In the genomic region with DNA sequence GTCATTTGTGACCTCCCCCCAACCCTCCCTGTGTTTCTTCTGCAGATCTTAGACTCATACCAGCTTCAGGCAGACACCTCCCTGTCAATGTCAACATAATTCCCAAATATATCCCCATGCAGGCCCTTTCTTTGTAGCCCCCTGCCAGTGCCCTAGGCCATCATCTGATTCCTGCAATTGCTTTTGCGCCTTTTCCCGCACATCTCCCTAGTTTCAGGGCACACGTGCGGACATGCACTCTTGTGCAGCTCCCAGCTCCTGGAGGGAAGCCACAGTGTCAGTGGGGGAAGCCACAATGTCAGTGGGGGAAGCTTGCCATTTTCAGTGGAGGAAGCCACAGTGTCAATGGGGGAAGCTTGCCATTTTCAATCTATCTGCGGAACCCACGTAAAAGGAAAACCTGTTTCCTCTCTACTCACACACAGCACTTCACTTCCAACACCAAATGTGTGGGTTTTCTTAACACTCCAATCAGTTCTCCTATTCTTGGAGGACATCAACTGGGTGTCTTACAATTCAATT, we compare ENCODE assay signal across 22 cellular contexts.
DNase-seq lines count a peak whose midpoint lies in the region; ATAC-seq, FAIRE-seq and TF ChIP-seq lines count a peak whose summit lies in the region.
"Had no signal": no experiment of that assay in that cellular context is flagged by ENCODE, and none has a peak within 500 bp of the region (broad histone marks: within the 10 kb centered on the region; RNA-seq: fewer than 3 reads in every experiment).

No MANE protein-coding gene starts in this region.

- peak; percentile 55 for FAIRE-seq in bronchial epithelial cell (lab: Jason Lieb, UNC)
- FAIRE-seq: HTR-8/SVneo had no signal

- H3K79me1 ChIP-seq in neuronal stem cell (ENCODE audit: low read depth, low read length) = no peaks in the 10 kb centered on the region

- H3K27me3 ChIP-seq in bronchial epithelial cell (ENCODE audit: control insufficient read depth, insufficient read depth, low read length) = no peaks in the 10 kb centered on the region
- no peaks in the 10 kb centered on the region for H3K27me3 ChIP-seq in neuronal stem cell (ENCODE audit: control insufficient read depth in 3 of 3, insufficient read depth in 3 of 3, low read depth in 1 of 3, low read length in 3 of 3)

- H4K91ac ChIP-seq in neuronal stem cell (ENCODE audit: low read depth, low read length, poor library complexity) = no peak overlapping the region

- H4K8ac ChIP-seq in neuronal stem cell (ENCODE audit: low read depth, low read length) = no peak overlapping the region

- DNase-seq in DMS53 (lab: John Stamatoyannopoulos, UW) (peak; percentile 51), DMS53 treated with DMSO at 0.1 percent for 48 hours (lab: John Stamatoyannopoulos, UW; ENCODE audit: unreplicated experiment) (no peak), bronchial epithelial cell (ENCODE audit: low read depth) (no peak), endothelial cell (ENCODE audit: low spot score) (no peak), neuronal stem cell (ENCODE audit: low spot score) (no peak), retina (no peak)
- DNase-seq in activated naive CD8-positive, alpha-beta T cell treated with anti-CD3 and anti-CD28 coated beads, Interleukin-2, amount 50 U/mL, for 24 hours = no peak
- DNase-seq: ACHN; CD8-positive, alpha-beta memory T cell; EL; KG1; NCI-H1105; NCI-H146; NCI-H524 treated with DMSO at 0.1 percent for 48 hours; PC-9; SHP77 treated with DMSO at 0.1 percent for 48 hours had no signal

- H3K36me3 ChIP-seq in bronchial epithelial cell (ENCODE audit: control insufficient read depth, insufficient read depth, low read length) (no peaks in the 10 kb centered on the region), neuronal stem cell (replicated peaks in 1 of 2; ENCODE audit: control insufficient read depth in 2 of 2, insufficient read depth in 2 of 2, low read length in 2 of 2) (peaks cover 0 to 1% of the 10 kb centered on the region in 2 donors)
- H3K36me3 ChIP-seq: HAP-1 had no signal

- peak overlapping the region; percentile 36 for H3K9ac ChIP-seq in neuronal stem cell (ENCODE audit: low read depth, low read length, poor library complexity)

- H3K9me3 Mint-ChIP-seq in endothelial cell (ENCODE audit: unreplicated experiment) = no peaks in the 10 kb centered on the region
- H3K9me3 Mint-ChIP-seq in activated naive CD8-positive, alpha-beta T cell treated with anti-CD3 and anti-CD28 coated beads, Interleukin-2, amount 50 U/mL, for 24 hours = peaks cover 4% of the 10 kb centered on the region
- H3K9me3 Mint-ChIP-seq: CD8-positive, alpha-beta memory T cell had no signal

- H2BK5ac ChIP-seq in neuronal stem cell (ENCODE audit: low read length) = no peak overlapping the region

- H3K4me3 ChIP-seq in bronchial epithelial cell (ENCODE audit: low read depth, low read length) (no peak overlapping the region), neuronal stem cell (ENCODE audit: low read length in 2 of 2) (no peak overlapping the region)
- H3K4me3 ChIP-seq: HAP-1, PC-9, SK-N-MC had no signal

- H3K18ac ChIP-seq in neuronal stem cell (ENCODE audit: low read length) = peak overlapping the region; percentile 16

- H3K4me1 Mint-ChIP-seq in endothelial cell (ENCODE audit: unreplicated experiment) = peaks cover 7% of the 10 kb centered on the region
- no peaks in the 10 kb centered on the region for H3K4me1 Mint-ChIP-seq in activated naive CD8-positive, alpha-beta T cell treated with anti-CD3 and anti-CD28 coated beads, Interleukin-2, amount 50 U/mL, for 24 hours
- H3K4me1 Mint-ChIP-seq: CD8-positive, alpha-beta memory T cell had no signal

- no peak overlapping the region for H2AFZ ChIP-seq in neuronal stem cell (ENCODE audit: low read length)
- H2AFZ ChIP-seq: PC-9 had no signal

- H3K4ac ChIP-seq in neuronal stem cell (ENCODE audit: low read length) = no peak overlapping the region

- H3K27ac ChIP-seq in neuronal stem cell (replicated peaks; ENCODE audit: low read length) = no peak overlapping the region
- H3K27ac ChIP-seq: 22Rv1, PC-9, RWPE1, SK-N-MC had no signal

- H2BK120ac ChIP-seq in neuronal stem cell (ENCODE audit: low read depth, low read length) = no peak overlapping the region

- peaks cover 2 to 11% of the 10 kb centered on the region in 2 donors for H3K9me3 ChIP-seq in neuronal stem cell (replicated peaks in 1 of 2; ENCODE audit: control insufficient read depth in 2 of 2, insufficient read depth in 1 of 2, low read depth in 1 of 2, low read length in 2 of 2)
- H3K9me3 ChIP-seq: HAP-1 had no signal

- H2BK15ac ChIP-seq in neuronal stem cell (ENCODE audit: low read length) = peak overlapping the region; percentile 28

- no peaks in the 10 kb centered on the region for H3K36me3 Mint-ChIP-seq in endothelial cell (ENCODE audit: low read depth, unreplicated experiment)
- no peaks in the 10 kb centered on the region for H3K36me3 Mint-ChIP-seq in activated naive CD8-positive, alpha-beta T cell treated with anti-CD3 and anti-CD28 coated beads, Interleukin-2, amount 50 U/mL, for 24 hours (ENCODE audit: low read depth)
- H3K36me3 Mint-ChIP-seq: CD8-positive, alpha-beta memory T cell had no signal

- no peak overlapping the region for H3K4me3 Mint-ChIP-seq in endothelial cell (ENCODE audit: unreplicated experiment)
- H3K4me3 Mint-ChIP-seq in activated naive CD8-positive, alpha-beta T cell treated with anti-CD3 and anti-CD28 coated beads, Interleukin-2, amount 50 U/mL, for 24 hours = no peak overlapping the region
- H3K4me3 Mint-ChIP-seq: CD8-positive, alpha-beta memory T cell had no signal

- H3K27ac Mint-ChIP-seq in endothelial cell (ENCODE audit: unreplicated experiment) = peak overlapping the region; percentile 36
- H3K27ac Mint-ChIP-seq in activated naive CD8-positive, alpha-beta T cell treated with anti-CD3 and anti-CD28 coated beads, Interleukin-2, amount 50 U/mL, for 24 hours = no peak overlapping the region
- H3K27ac Mint-ChIP-seq: CD8-positive, alpha-beta memory T cell had no signal

- peak overlapping the region; percentile 30 for H2BK12ac ChIP-seq in neuronal stem cell (ENCODE audit: low read length)

- no CpG with 5 or more reads among the region's 6 CpGs for whole genome bisulfite sequencing in neuronal stem cell (ENCODE audit: extremely low coverage in 2 of 2, insufficient read length in 2 of 2, insufficient replicate concordance in 1 of 2), 2 donors

- no peak overlapping the region for H3K14ac ChIP-seq in neuronal stem cell (ENCODE audit: low read length)

- H3K4me1 ChIP-seq in neuronal stem cell (ENCODE audit: control insufficient read depth in 2 of 2, insufficient read depth in 1 of 2, low read depth in 1 of 2, low read length in 2 of 2) = peaks cover 5 to 25% of the 10 kb centered on the region in 2 donors

- ATAC-seq in HG03045 (IDR thresholded peaks at IDR 0.05; ENCODE audit: unreplicated experiment) = no peak
- ATAC-seq in activated naive CD8-positive, alpha-beta T cell treated with anti-CD3 and anti-CD28 coated beads, Interleukin-2, amount 50 U/mL, for 24 hours = no peak

- no peak overlapping the region for H2AK5ac ChIP-seq in neuronal stem cell (ENCODE audit: low read depth, low read length)

- no peak overlapping the region for H3K23ac ChIP-seq in neuronal stem cell (ENCODE audit: low read depth, low read length, poor library complexity)

- no peak overlapping the region for H3K4me2 ChIP-seq in neuronal stem cell (ENCODE audit: insufficient read depth, low read length, poor library complexity, severe bottlenecking)

- no peaks in the 10 kb centered on the region for H3K27me3 Mint-ChIP-seq in endothelial cell (ENCODE audit: unreplicated experiment)
- H3K27me3 Mint-ChIP-seq in activated naive CD8-positive, alpha-beta T cell treated with anti-CD3 and anti-CD28 coated beads, Interleukin-2, amount 50 U/mL, for 24 hours = no peaks in the 10 kb centered on the region

- TF ChIP-seq CTCF in bronchial epithelial cell (IDR thresholded peaks at IDR 0.05; ENCODE audit: insufficient read depth, low read length, severe bottlenecking) = no peak
- TF ChIP-seq CTCF in endothelial cell (IDR thresholded peaks at IDR 0.05; ENCODE audit: unreplicated experiment) = no peak
